9 cellular contexts compared by ENCODE assay signal in the genomic region with DNA sequence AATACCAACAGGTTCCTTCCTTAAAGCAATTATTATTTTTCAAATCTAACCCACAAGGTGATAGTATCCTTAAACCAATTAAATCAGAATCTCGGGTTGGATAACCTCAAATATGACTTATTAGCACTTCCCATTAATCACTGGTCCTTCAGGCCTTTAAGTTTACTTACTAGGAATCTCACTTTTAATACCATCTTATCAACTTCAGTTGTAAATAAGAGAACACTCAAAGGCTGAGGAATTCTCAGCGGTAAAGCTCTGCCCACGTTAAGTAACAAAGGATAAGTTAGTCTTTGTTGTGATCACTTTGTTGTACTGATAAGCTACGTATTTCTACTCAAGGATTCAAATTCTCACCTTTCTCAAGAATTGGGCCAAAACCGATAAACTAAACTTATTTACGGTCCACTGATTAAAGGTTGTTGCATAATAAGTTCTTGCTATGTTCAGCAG.
DNase-seq lines count a peak whose midpoint lies in the region; ATAC-seq and TF ChIP-seq lines count a peak whose summit lies in the region.
"Had no signal": no experiment of that assay in that cellular context is flagged by ENCODE, and none has a peak within 500 bp of the region (broad histone marks: within the 10 kb centered on the region; RNA-seq: fewer than 3 reads in every experiment).

No MANE protein-coding gene starts in this region.

- no peak for TF ChIP-seq EP300 in transverse colon (IDR thresholded peaks at IDR 0.05; ENCODE audit: low read depth)

- peak overlapping the region; percentile 88 for H3K27ac Mint-ChIP-seq in activated T-cell treated with anti-CD3 and anti-CD28 coated beads, Interleukin-2, amount 50 U/mL, for 72 hours
- peak overlapping the region; percentile 97 for H3K27ac Mint-ChIP-seq in activated naive CD8-positive, alpha-beta T cell treated with anti-CD3 and anti-CD28 coated beads for 36 hours

- ATAC-seq in activated T-cell treated with anti-CD3 and anti-CD28 coated beads, Interleukin-2, amount 50 U/mL, for 72 hours (replicated peaks in 1 of 2): no peak
- ATAC-seq in left lung (peak; percentile 4), GM18868 (IDR thresholded peaks at IDR 0.05; ENCODE audit: unreplicated experiment) (no peak)
- ATAC-seq in activated CD4-positive, CD25-positive, alpha-beta regulatory T cell treated with anti-CD3 and anti-CD28 coated beads, Interleukin-2, amount 50 U/mL, for 24 hours: no peak

- H3K4me3 ChIP-seq in left lung: peak overlapping the region; percentile 43 to 47
- H3K4me3 ChIP-seq in transverse colon: peak overlapping the region; percentile 32 to 67 (median 50)

- TF ChIP-seq POLR2A in transverse colon (IDR thresholded peaks at IDR 0.05): no peak

- in situ Hi-C loops in transverse colon (cut with MboI; ENCODE audit: low pct_ligation_motif_present in 1 of 4, low pct_unique_long_range_greater_than_20kb in 1 of 4, low sequenced_read_pairs in 3 of 4): no loop called here

- H3K4me1 ChIP-seq in left lung (peaks cover 0 to 23% of the 10 kb centered on the region in 2 donors), transverse colon (peaks cover 0 to 24% (median 11%) of the 10 kb centered on the region in 4 donors)

- 28 to 51% methylated on average over 6 of the region's 6 CpGs for WGBS in transverse colon (ENCODE audit: low coverage in 1 of 2), 2 donors

- no peak for DNase-seq in activated T-cell treated with anti-CD3 and anti-CD28 coated beads, Interleukin-2, amount 50 U/mL, for 72 hours
- DNase-seq in activated T-cell treated with anti-CD3 and anti-CD28 coated beads, Interleukin-2, amount 50 U/mL, for 1 hour: no peak
- no peak for DNase-seq in activated naive CD8-positive, alpha-beta T cell treated with anti-CD3 and anti-CD28 coated beads for 36 hours
- DNase-seq in left lung (no peak), transverse colon (no peak), NCI-H1694 treated with DMSO at 0.1 percent for 48 hours (lab: John Stamatoyannopoulos, UW) (no peak)

- no peaks in the 10 kb centered on the region for H3K36me3 ChIP-seq in left lung
- no peaks in the 10 kb centered on the region for H3K36me3 ChIP-seq in transverse colon

- TF ChIP-seq CTCF in left lung (IDR thresholded peaks at IDR 0.05): no peak
- TF ChIP-seq CTCF in transverse colon (IDR thresholded peaks at IDR 0.05): no peak

- H3K36me3 Mint-ChIP-seq in activated T-cell treated with anti-CD3 and anti-CD28 coated beads, Interleukin-2, amount 50 U/mL, for 72 hours (ENCODE audit: insufficient read depth in 2 of 2): peaks cover 0 to 4% of the 10 kb centered on the region in 2 donors
- H3K36me3 Mint-ChIP-seq in activated naive CD8-positive, alpha-beta T cell treated with anti-CD3 and anti-CD28 coated beads for 36 hours: peaks cover 8% of the 10 kb centered on the region

- H3K27me3 ChIP-seq in left lung (no peaks in the 10 kb centered on the region), transverse colon (no peaks in the 10 kb centered on the region)

- intact Hi-C loops in left lung (cut with DNase I): no loop called here
- intact Hi-C loops in transverse colon (cut with DNase I; ENCODE audit: low total_unique reads): no loop called here

- H3K4me3 Mint-ChIP-seq in activated T-cell treated with anti-CD3 and anti-CD28 coated beads, Interleukin-2, amount 50 U/mL, for 72 hours: peak overlapping the region; percentile 77 to 83
- H3K4me3 Mint-ChIP-seq in activated naive CD8-positive, alpha-beta T cell treated with anti-CD3 and anti-CD28 coated beads for 36 hours: peak overlapping the region; percentile 88

- H3K9me3 Mint-ChIP-seq in activated T-cell treated with anti-CD3 and anti-CD28 coated beads, Interleukin-2, amount 50 U/mL, for 72 hours: no peaks in the 10 kb centered on the region
- no peaks in the 10 kb centered on the region for H3K9me3 Mint-ChIP-seq in activated naive CD8-positive, alpha-beta T cell treated with anti-CD3 and anti-CD28 coated beads for 36 hours

- H3K27me3 Mint-ChIP-seq in activated T-cell treated with anti-CD3 and anti-CD28 coated beads, Interleukin-2, amount 50 U/mL, for 72 hours (ENCODE audit: low read depth): no peaks in the 10 kb centered on the region
- no peaks in the 10 kb centered on the region for H3K27me3 Mint-ChIP-seq in activated naive CD8-positive, alpha-beta T cell treated with anti-CD3 and anti-CD28 coated beads for 36 hours

- H3K9me3 ChIP-seq in left lung: no peaks in the 10 kb centered on the region
- H3K9me3 ChIP-seq in transverse colon: no peaks in the 10 kb centered on the region

- peak overlapping the region; percentile 72 to 79 for H3K27ac ChIP-seq in left lung
- H3K27ac ChIP-seq in transverse colon: peak overlapping the region; percentile 83 to 91 (median 85)
- H3K27ac ChIP-seq: KMS-11 had no signal

- peaks cover 47% of the 10 kb centered on the region for H3K4me1 Mint-ChIP-seq in activated T-cell treated with anti-CD3 and anti-CD28 coated beads, Interleukin-2, amount 50 U/mL, for 72 hours (ENCODE audit: low read depth)
- H3K4me1 Mint-ChIP-seq in activated naive CD8-positive, alpha-beta T cell treated with anti-CD3 and anti-CD28 coated beads for 36 hours: peaks cover 38% of the 10 kb centered on the region
